ENCODE assay signal across 20 cellular contexts in genomic region chr11:26254378-26254777, GRCh38.
DNase-seq lines count a peak whose midpoint lies in the region; ATAC-seq and TF ChIP-seq lines count a peak whose summit lies in the region.
"Had no signal": no experiment of that assay in that cellular context is flagged by ENCODE, and none has a peak within 500 bp of the region (broad histone marks: within the 10 kb centered on the region; RNA-seq: fewer than 3 reads in every experiment).

No MANE protein-coding gene starts in this region.

- CTCF ChIA-PET in SK-N-SH (lab: Yijun Ruan, JAX) = interaction anchor here (1.3 kb wide), 1 partner anchor 273 kb away, joined by 6 read pairs; no protein-coding TSS in a partner anchor

- ATAC-seq in SK-N-SH treated with all-trans-retinoic acid at 6 μM for 48 hours (peak; percentile 49; the same call in 2 of the 3 replicates), HG03469 (IDR thresholded peaks at IDR 0.05; ENCODE audit: unreplicated experiment) (no peak)

- peaks cover 3% of the 10 kb centered on the region for H3K4me1 Mint-ChIP-seq in glutamatergic neuron (ENCODE audit: low read depth, unreplicated experiment)
- H3K4me1 Mint-ChIP-seq: CD14-positive monocyte; CD8-positive, alpha-beta memory T cell had no signal

- H2AFZ ChIP-seq in SK-N-SH (ENCODE audit: low read depth) = no peak overlapping the region

- no peak overlapping the region for H3K4me3 Mint-ChIP-seq in glutamatergic neuron (ENCODE audit: unreplicated experiment)
- H3K4me3 Mint-ChIP-seq: CD14-positive monocyte; CD4-positive, alpha-beta T cell; CD8-positive, alpha-beta memory T cell had no signal

- no peak for DNase-seq in SK-N-SH
- peak; percentile 49 for DNase-seq in dedifferentiated amniotic fluid mesenchymal stem cell (ENCODE audit: extremely low spot score)
- DNase-seq in fibroblast of peridontal ligament (ENCODE audit: extremely low read depth) = peak; percentile 12
- no peak for DNase-seq in testis
- DNase-seq in glutamatergic neuron = no peak
- DNase-seq: AML-193; BE2C; CD4-positive, alpha-beta T cell; CD8-positive, alpha-beta memory T cell; DMS 273 treated with DMSO at 0.1 percent for 48 hours; DMS53; GF-D8; GOT3 had no signal

- H3K4me3 ChIP-seq in SK-N-SH (ENCODE audit: low read depth in 2 of 2, low read length in 1 of 2) (no peak overlapping the region), testis (no peak overlapping the region)
- H3K4me3 ChIP-seq: BLaER1 treated with 17β-estradiol and CSF1 and Interleukin-3, amounts not matched to agents 10 nM and 100 nM; HAP-1 had no signal

- no peaks in the 10 kb centered on the region for H3K36me3 Mint-ChIP-seq in glutamatergic neuron (ENCODE audit: unreplicated experiment)
- H3K36me3 Mint-ChIP-seq: CD14-positive monocyte; CD8-positive, alpha-beta memory T cell had no signal

- H3K9me3 ChIP-seq in SK-N-SH (no peaks in the 10 kb centered on the region), testis (no peaks in the 10 kb centered on the region)
- H3K9me3 ChIP-seq: BE2C; BLaER1 treated with 17β-estradiol and CSF1 and Interleukin-3, amounts not matched to agents 10 nM and 100 nM; HAP-1 had no signal

- no peaks in the 10 kb centered on the region for H3K9me2 ChIP-seq in SK-N-SH

- no peaks in the 10 kb centered on the region for H4K20me1 ChIP-seq in SK-N-SH (ENCODE audit: insufficient read depth)
- H4K20me1 ChIP-seq: BLaER1 treated with 17β-estradiol and CSF1 and Interleukin-3, amounts not matched to agents 10 nM and 100 nM had no signal

- TF ChIP-seq EP300 in SK-N-SH (IDR thresholded peaks at IDR 0.05; ENCODE audit: borderline replicate concordance in 1 of 2, low read depth in 1 of 2, low read length in 1 of 2) = no peak

- H3K27me3 ChIP-seq in SK-N-SH (ENCODE audit: insufficient read depth) (no peaks in the 10 kb centered on the region), testis (no peaks in the 10 kb centered on the region)
- H3K27me3 ChIP-seq: BE2C; BLaER1 treated with 17β-estradiol and CSF1 and Interleukin-3, amounts not matched to agents 10 nM and 100 nM had no signal

- no peak for TF ChIP-seq POLR2A in testis (IDR thresholded peaks at IDR 0.05)

- H3F3A ChIP-seq in SK-N-SH (replicated peaks; ENCODE audit: insufficient read depth) = no peaks in the 10 kb centered on the region

- H3K27ac ChIP-seq in SK-N-SH (ENCODE audit: low read depth in 2 of 2, low read length in 1 of 2) = no peak overlapping the region
- H3K27ac ChIP-seq in VCaP = peak overlapping the region; percentile 13; the same call in 1 of the 2 replicates
- no peak overlapping the region for H3K27ac ChIP-seq in testis
- H3K27ac ChIP-seq: 22Rv1; BLaER1 treated with 17β-estradiol and CSF1 and Interleukin-3, amounts not matched to agents 10 nM and 100 nM had no signal

- 74% methylated on average over 1 of the region's 1 CpG for whole genome bisulfite sequencing in SK-N-SH (ENCODE audit: low lambda C conversion rate)
- WGBS in testis, 2 donors = 44 to 84% methylated on average over 1 of the region's 1 CpG

- no peaks in the 10 kb centered on the region for H3K79me2 ChIP-seq in SK-N-SH (ENCODE audit: insufficient read depth)

- peaks cover 2% of the 10 kb centered on the region for H3K9me3 Mint-ChIP-seq in glutamatergic neuron (ENCODE audit: unreplicated experiment)
- H3K9me3 Mint-ChIP-seq: CD14-positive monocyte; CD4-positive, alpha-beta T cell had no signal

- no peak overlapping the region for H3K4me2 ChIP-seq in SK-N-SH
- H3K4me2 ChIP-seq: BLaER1 treated with 17β-estradiol and CSF1 and Interleukin-3, amounts not matched to agents 10 nM and 100 nM had no signal

- no peaks in the 10 kb centered on the region for H3K27me3 Mint-ChIP-seq in glutamatergic neuron (ENCODE audit: unreplicated experiment)
- H3K27me3 Mint-ChIP-seq: CD4-positive, alpha-beta T cell; CD8-positive, alpha-beta memory T cell had no signal

- POLR2A ChIA-PET in SK-N-SH (lab: Yijun Ruan, JAX) = no interaction called here

- H3K36me3 ChIP-seq in SK-N-SH (replicated peaks in 1 of 2; ENCODE audit: control insufficient read depth in 1 of 2, insufficient read depth in 2 of 2, low read length in 1 of 2) (no peaks in the 10 kb centered on the region), testis (ENCODE audit: low read depth, missing control alignments) (no peaks in the 10 kb centered on the region)
- H3K36me3 ChIP-seq: BE2C; BLaER1 treated with 17β-estradiol and CSF1 and Interleukin-3, amounts not matched to agents 10 nM and 100 nM; HAP-1 had no signal

- H3K27ac Mint-ChIP-seq in glutamatergic neuron (ENCODE audit: unreplicated experiment) = no peak overlapping the region
- H3K27ac Mint-ChIP-seq: CD14-positive monocyte; CD4-positive, alpha-beta T cell; CD8-positive, alpha-beta memory T cell had no signal

- no peak for TF ChIP-seq RAD21 in SK-N-SH (IDR thresholded peaks at IDR 0.05; ENCODE audit: low read length)

- no peak for TF ChIP-seq CTCF in SK-N-SH (IDR thresholded peaks at IDR 0.05)
- no peak for TF ChIP-seq CTCF in VCaP (conservative IDR thresholded peaks at IDR 0.05)
- no peak for TF ChIP-seq CTCF in testis (IDR thresholded peaks at IDR 0.05)
- TF ChIP-seq CTCF in glutamatergic neuron (IDR thresholded peaks at IDR 0.05; ENCODE audit: partially characterized antibody, unreplicated experiment) = no peak

- H3K9ac ChIP-seq in SK-N-SH = no peak overlapping the region
- H3K9ac ChIP-seq: BLaER1 treated with 17β-estradiol and CSF1 and Interleukin-3, amounts not matched to agents 10 nM and 100 nM had no signal

- intact Hi-C loops in testis (cut with DNase I; ENCODE audit: low total_unique reads) = no loop called here

- H3K4me1 ChIP-seq in SK-N-SH (ENCODE audit: control insufficient read depth in 1 of 2, insufficient read depth in 2 of 2, low read depth in 1 of 2, low read length in 1 of 2) (no peaks in the 10 kb centered on the region), testis (no peaks in the 10 kb centered on the region)
- H3K4me1 ChIP-seq: BE2C, HAP-1 had no signal

TF ChIP-seq in SK-N-SH treated with all-trans-retinoic acid at 6 μM for 48 hours, 23 proteins besides CTCF, POLR2A, EP300 and RAD21 (continues in another document):
- TF ChIP-seq CSDC2 (CRISPR knock-in tag; IDR thresholded peaks at IDR 0.05) (no peak), TCF4 (CRISPR knock-in tag; IDR thresholded peaks at IDR 0.05; ENCODE audit: borderline replicate concordance) (no peak), CREB5 (CRISPR knock-in tag; IDR thresholded peaks at IDR 0.05; ENCODE audit: low read depth) (no peak), ZFP30 (CRISPR knock-in tag; IDR thresholded peaks at IDR 0.05) (no peak), PPARA (CRISPR knock-in tag; IDR thresholded peaks at IDR 0.05; ENCODE audit: borderline replicate concordance) (no peak), BACH2 (CRISPR knock-in tag; IDR thresholded peaks at IDR 0.05; ENCODE audit: borderline replicate concordance) (no peak), TOX (CRISPR knock-in tag; IDR thresholded peaks at IDR 0.05; ENCODE audit: borderline replicate concordance) (no peak)

TF ChIP-seq in SK-N-SH, 30 proteins besides CTCF, POLR2A, EP300 and RAD21 (continues in another document):
- TF ChIP-seq CHD2 (IDR thresholded peaks at IDR 0.05; ENCODE audit: low read length, partially characterized antibody) = no peak
- TF ChIP-seq, protein P1, sequence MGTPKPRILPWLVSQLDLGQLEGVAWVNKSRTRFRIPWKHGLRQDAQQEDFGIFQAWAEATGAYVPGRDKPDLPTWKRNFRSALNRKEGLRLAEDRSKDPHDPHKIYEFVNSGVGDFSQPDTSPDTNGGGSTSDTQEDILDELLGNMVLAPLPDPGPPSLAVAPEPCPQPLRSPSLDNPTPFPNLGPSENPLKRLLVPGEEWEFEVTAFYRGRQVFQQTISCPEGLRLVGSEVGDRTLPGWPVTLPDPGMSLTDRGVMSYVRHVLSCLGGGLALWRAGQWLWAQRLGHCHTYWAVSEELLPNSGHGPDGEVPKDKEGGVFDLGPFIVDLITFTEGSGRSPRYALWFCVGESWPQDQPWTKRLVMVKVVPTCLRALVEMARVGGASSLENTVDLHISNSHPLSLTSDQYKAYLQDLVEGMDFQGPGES (IDR thresholded peaks at IDR 0.05; ENCODE audit: low read depth, low read length) = no peak
- TF ChIP-seq RCOR1 (IDR thresholded peaks at IDR 0.05; ENCODE audit: low read length) = no peak
- TF ChIP-seq SIN3A (IDR thresholded peaks at IDR 0.05; ENCODE audit: borderline replicate concordance, low read depth, low read length) = no peak
- no peak for TF ChIP-seq YY1 (IDR thresholded peaks at IDR 0.05; ENCODE audit: low read depth)
- no peak for TF ChIP-seq POLR2AphosphoS5 (IDR thresholded peaks at IDR 0.05; ENCODE audit: low read depth, low read length)
- no peak for TF ChIP-seq ZBTB33 (IDR thresholded peaks at IDR 0.05; ENCODE audit: borderline replicate concordance, low read depth)
- TF ChIP-seq GATA2 (CRISPR knock-in tag; IDR thresholded peaks at IDR 0.05) = no peak
- TF ChIP-seq USF2 (IDR thresholded peaks at IDR 0.05; ENCODE audit: borderline replicate concordance, low read depth, low read length) = no peak
- no peak for TF ChIP-seq JUND (IDR thresholded peaks at IDR 0.05)
- TF ChIP-seq FOXJ3 (CRISPR knock-in tag; IDR thresholded peaks at IDR 0.05) = no peak
- TF ChIP-seq GABPA (IDR thresholded peaks at IDR 0.05; ENCODE audit: low read depth) = no peak
- TF ChIP-seq TAF1 (IDR thresholded peaks at IDR 0.05; ENCODE audit: borderline replicate concordance, low read depth, low read length) = no peak

Comparison
In these comparisons a context has a peak if more than half of its experiments do, and no peak if none do; other contexts are left out.
1. DNase-seq: peak in dedifferentiated amniotic fluid mesenchymal stem cell (single experiment) and fibroblast of peridontal ligament (single experiment); none in SK-N-SH (single experiment), testis (single experiment) and glutamatergic neuron (single experiment).